22 cellular contexts compared by ENCODE assay signal in genomic region chr10:73806176-73806950, GRCh38. TPM values are rescaled to one million over a fixed set of nuclear protein-coding genes. Genes with fewer than 3 reads are reported as not detected.
DNase-seq lines count a peak whose midpoint lies in the region; ATAC-seq, FAIRE-seq and TF ChIP-seq lines count a peak whose summit lies in the region.
"Had no signal": no experiment of that assay in that cellular context is flagged by ENCODE, and none has a peak within 500 bp of the region (broad histone marks: within the 10 kb centered on the region; RNA-seq: fewer than 3 reads in every experiment).

No MANE protein-coding gene starts in this region.

- over 99% methylated on average over 14 of the region's 14 CpGs for WGBS in GM12878 (ENCODE audit: insufficient coverage, insufficient replicate concordance, low lambda C conversion rate, missing lambda C conversion rate)
- WGBS in lower leg skin, 2 donors = 89 to 91% methylated on average over 14 of the region's 14 CpGs

- TF ChIP-seq CTCF in CD4-positive, alpha-beta T cell (IDR thresholded peaks at IDR 0.05) = no peak
- no peak for TF ChIP-seq CTCF in GM12878 (IDR thresholded peaks at IDR 0.05 in 2 of 3, conservative IDR thresholded peaks at IDR 0.05 in 1 of 3; ENCODE audit: control insufficient read depth in 2 of 3, extremely low read depth in 1 of 3, insufficient read depth in 1 of 3, low read depth in 3 of 3, low read length in 3 of 3)
- TF ChIP-seq CTCF in lower leg skin (IDR thresholded peaks at IDR 0.05) = no peak

- CTCF ChIA-PET in CD4-positive, alpha-beta T cell (lab: Charles Lee) = no interaction called here
- CTCF ChIA-PET in GM12878 (lab: Yijun Ruan, JAX) = interaction anchor here (0.8 to 4.0 kb wide), 3 partner anchors 19 to 33 kb away, joined by 3 to 19 read pairs (median 3); a partner anchor contains a TSS

- H3K4me3 Mint-ChIP-seq in activated T-cell treated with anti-CD3 and anti-CD28 coated beads, Interleukin-2, amount 50 U/mL, for 24 hours = peak overlapping the region; percentile 39
- peak overlapping the region; percentile 5 for H3K4me3 Mint-ChIP-seq in CD4-positive, alpha-beta T cell
- H3K4me3 Mint-ChIP-seq: neural progenitor cell had no signal

- SMC1A ChIA-PET in GM12878 (lab: Charles Lee; ENCODE audit: uncharacterized antibody, unreplicated experiment) = interaction anchor here (0.7 to 3.4 kb wide), 6 partner anchors 19 to 73 kb away, joined by 3 to 14 read pairs (median 4); partner anchors contain the start of gene CHCHD1

- TF ChIP-seq EP300 in GM12878 (IDR thresholded peaks at IDR 0.05; ENCODE audit: borderline replicate concordance in 1 of 2, control insufficient read depth in 1 of 2, low read depth in 2 of 2, low read length in 2 of 2) = no peak

- H3K36me3 Mint-ChIP-seq in activated T-cell treated with anti-CD3 and anti-CD28 coated beads, Interleukin-2, amount 50 U/mL, for 24 hours (ENCODE audit: low read depth) = peaks cover 93% of the 10 kb centered on the region
- peaks cover 86% of the 10 kb centered on the region for H3K36me3 Mint-ChIP-seq in CD4-positive, alpha-beta T cell (ENCODE audit: low read depth)

- TF ChIP-seq POLR2A in GM12878 (IDR thresholded peaks at IDR 0.05; ENCODE audit: low read depth, low read length) = no peak; the same call in 1 of the 2 replicates
- no peak for TF ChIP-seq POLR2A in lower leg skin (IDR thresholded peaks at IDR 0.05)

- no peaks in the 10 kb centered on the region for H3K9me3 Mint-ChIP-seq in activated T-cell treated with anti-CD3 and anti-CD28 coated beads, Interleukin-2, amount 50 U/mL, for 24 hours
- no peaks in the 10 kb centered on the region for H3K9me3 Mint-ChIP-seq in CD4-positive, alpha-beta T cell
- H3K9me3 Mint-ChIP-seq: brain, neural progenitor cell had no signal

- no peak for DNase-seq in activated T-cell treated with anti-CD3 and anti-CD28 coated beads, Interleukin-2, amount 50 U/mL, for 24 hours
- no peak for DNase-seq in activated T-cell treated with anti-CD3 and anti-CD28 coated beads for 4 hours
- no peak for DNase-seq in CD4-positive, alpha-beta T cell
- DNase-seq in GM12878 (ENCODE audit: low read depth, low spot score) = no peak
- DNase-seq in posterior vena cava (ENCODE audit: low spot score) = peak; percentile 67
- DNase-seq in NCI-H2196 (lab: John Stamatoyannopoulos, UW; ENCODE audit: unreplicated experiment) = no peak
- DNase-seq in cerebellum (ENCODE audit: low spot score) = no peak
- DNase-seq in lower leg skin (ENCODE audit: low spot score in 2 of 2) = no peak
- DNase-seq: activated CD4-positive, CD25-positive, alpha-beta regulatory T cell treated with anti-CD3 and anti-CD28 coated beads, Interleukin-2, amount 50 U/mL, for 72 hours; activated CD8-positive, alpha-beta memory T cell treated with anti-CD3 and anti-CD28 coated beads, Interleukin-2, amount 50 U/mL, for 4 hours; kidney glomerular epithelial cell; NCI-H1417; NCI-H524; small intestine; stomach had no signal

- in situ Hi-C loops in GM12878 (cut with MboI) = no loop called here

- peaks cover 55% of the 10 kb centered on the region for H3K4me1 Mint-ChIP-seq in activated T-cell treated with anti-CD3 and anti-CD28 coated beads, Interleukin-2, amount 50 U/mL, for 24 hours (ENCODE audit: low read depth)
- H3K4me1 Mint-ChIP-seq in CD4-positive, alpha-beta T cell (ENCODE audit: low read depth) = peaks cover 53% of the 10 kb centered on the region

- ATAC-seq in CD4-positive, alpha-beta T cell (ENCODE audit: poor library complexity) = no peak
- ATAC-seq in GM12878 = no peak

- H3K27ac ChIP-seq in CD4-positive, alpha-beta T cell (ENCODE audit: low read depth, low read length) = no peak overlapping the region
- no peak overlapping the region for H3K27ac ChIP-seq in GM12878 (ENCODE audit: control insufficient read depth, insufficient read depth)
- H3K27ac ChIP-seq: BLaER1, coronary artery, neural progenitor cell, RWPE1, stomach had no signal

- no TSS peak for BruUV-seq in GM12878 (replicated peaks; lab: Mats Ljungman, UMichigan)

- RAD21 ChIA-PET in GM12878 (lab: Charles Lee; ENCODE audit: unreplicated experiment) = interaction anchor here (1.0 kb wide), 1 partner anchor 73 kb away, joined by 3 read pairs; no protein-coding TSS in a partner anchor

- no peaks in the 10 kb centered on the region for H3K9me3 ChIP-seq in CD4-positive, alpha-beta T cell (ENCODE audit: control insufficient read depth, low read length)
- H3K9me3 ChIP-seq in GM12878 (replicated peaks; ENCODE audit: control insufficient read depth, insufficient read depth, low read length) = no peaks in the 10 kb centered on the region
- H3K9me3 ChIP-seq: BLaER1, stomach had no signal

- H3K4me3 ChIP-seq in GM12878 (no peak overlapping the region), lower leg skin (ENCODE audit: low read depth, poor library complexity, severe bottlenecking) (no peak overlapping the region)
- H3K4me3 ChIP-seq: BLaER1, coronary artery, neural progenitor cell had no signal

- H3K4me2 ChIP-seq in GM12878 (ENCODE audit: control insufficient read depth, insufficient read depth) = peak overlapping the region; percentile 15; the same call in 1 of the 2 replicates
- H3K4me2 ChIP-seq: BLaER1, neural progenitor cell had no signal

- POLR2A ChIA-PET in CD4-positive, alpha-beta T cell (lab: Charles Lee) = interaction anchor here (8.2 kb wide), 1 partner anchor 22 kb away, joined by 88 read pairs; the partner anchor contains the start of genes CHCHD1 and ZSWIM8
- POLR2A ChIA-PET in GM12878 (lab: Charles Lee) = interaction anchor here (0.9 kb wide), 1 partner anchor 251 kb away, joined by 3 read pairs; no protein-coding TSS in a partner anchor

- H3K9ac ChIP-seq in GM12878 (ENCODE audit: control insufficient read depth, insufficient read depth, low read length) = no peak overlapping the region
- H3K9ac ChIP-seq: BLaER1, neural progenitor cell had no signal

- no peaks in the 10 kb centered on the region for H3K27me3 Mint-ChIP-seq in activated T-cell treated with anti-CD3 and anti-CD28 coated beads, Interleukin-2, amount 50 U/mL, for 24 hours
- no peaks in the 10 kb centered on the region for H3K27me3 Mint-ChIP-seq in CD4-positive, alpha-beta T cell

- H4K20me1 ChIP-seq in GM12878 (ENCODE audit: control insufficient read depth, insufficient read depth) = no peaks in the 10 kb centered on the region

- no peak for FAIRE-seq in GM12878 (lab: Jason Lieb, UNC)
- FAIRE-seq: endometrium, G401.6, small intestine had no signal

- peaks cover 20 to 27% of the 10 kb centered on the region in 2 experiments; a peak in 3 of 4 replicates for H3K36me3 ChIP-seq in GM12878 (ENCODE audit: control insufficient read depth in 2 of 2, insufficient read depth in 2 of 2, low read length in 1 of 2)
- H3K36me3 ChIP-seq: neural progenitor cell had no signal

- no peaks in the 10 kb centered on the region for H3K27me3 ChIP-seq in CD4-positive, alpha-beta T cell (ENCODE audit: control insufficient read depth, insufficient read depth, low read length)
- no peaks in the 10 kb centered on the region for H3K27me3 ChIP-seq in GM12878 (replicated peaks in 1 of 2; ENCODE audit: control insufficient read depth in 2 of 2, insufficient read depth in 2 of 2, low read length in 1 of 2)
- H3K27me3 ChIP-seq: BLaER1, neural progenitor cell, stomach had no signal

- H2AFZ ChIP-seq in GM12878 (ENCODE audit: control insufficient read depth, low read depth, low read length) = no peak overlapping the region
- H2AFZ ChIP-seq: neural progenitor cell had no signal

- intact Hi-C loops in CD4-positive, alpha-beta T cell (cut with DNase I, micrococcal nuclease) = no loop called here
- intact Hi-C loops in GM12878 (cut with micrococcal nuclease; ENCODE audit: unreplicated experiment) = no loop called here
- intact Hi-C loops in posterior vena cava (cut with DNase I) = no loop called here
- intact Hi-C loops in lower leg skin (cut with DNase I; ENCODE audit: low total_unique reads) = no loop called here

- H3K4me1 ChIP-seq in GM12878 (ENCODE audit: control insufficient read depth, insufficient read depth, low read length) = peaks cover 32% of the 10 kb centered on the region

- peak overlapping the region; percentile 95 for H3K27ac Mint-ChIP-seq in activated T-cell treated with anti-CD3 and anti-CD28 coated beads, Interleukin-2, amount 50 U/mL, for 24 hours
- H3K27ac Mint-ChIP-seq in CD4-positive, alpha-beta T cell = peak overlapping the region; percentile 18
- H3K27ac Mint-ChIP-seq: neural progenitor cell had no signal

- TF ChIP-seq RAD21 in GM12878 (IDR thresholded peaks at IDR 0.05; ENCODE audit: insufficient read depth, low read depth, low read length) = no peak

- H3K79me2 ChIP-seq in GM12878 (ENCODE audit: control insufficient read depth, insufficient read depth, low read length) = peaks cover 31% of the 10 kb centered on the region

RNA-seq across cellular contexts. Expression of gene NDST2, which starts 5.0 kb away (rescaled TPM):
- 100 to 1,000 TPM; 121 to 135 TPM for total RNA-seq in CD4-positive, alpha-beta T cell
- 57.1 and 85.9 TPM in 2 replicates for total RNA-seq in GM12878 (2013; cell fraction: nucleolus; rRNA removed)
- total RNA-seq in GM12878 (2014; rRNA removed) = 18.0 and 18.8 TPM in 2 replicates
- 8.9 and 10.1 TPM in 2 replicates for total RNA-seq in GM12878 (2014; rRNA removed; fragmentation: Illumina TruSeq; extraction: Trizol)
- 34.3 and 35.2 TPM in 2 replicates for total RNA-seq in GM12878 (2021)
- polyA plus RNA-seq in GM12878 (2011; ENCODE audit: low read depth) = 19.1 TPM
- 23.8 and 31.1 TPM in 2 replicates for polyA plus RNA-seq in GM12878 (2011; rRNA removed)
- 24.8 and 31.5 TPM in 2 replicates for polyA plus RNA-seq in GM12878 (2011; cell fraction: cytosol; rRNA removed)
- polyA plus RNA-seq in GM12878 (2011; cell fraction: nucleus; rRNA removed) = 81.5 and 88.2 TPM in 2 replicates
- polyA plus RNA-seq in GM12878 (2012) = 19.5 and 19.8 TPM in 2 replicates
- 16.6 and 22.6 TPM in 2 replicates for polyA plus RNA-seq in GM12878 (2014; fragmentation: Illumina TruSeq; extraction: Trizol)
- 1 to 10 TPM; 2.2 to 3.0 TPM for polyA plus RNA-seq in GM12878 (2014; fragmentation: Nextera tagmentation; extraction: Ambion mirVana)
- polyA plus RNA-seq in GM12878 (2014; rRNA removed) = 31.3 and 34.7 TPM in 2 replicates
- 10 to 100 TPM; 22.7 to 24.0 TPM for polyA plus RNA-seq in GM12878 (2016; fragmentation: Nextera tagmentation; extraction: Ambion mirVana)
- polyA minus RNA-seq in GM12878 (2011; rRNA and poly(A)+ RNA removed) = 26.0 and 29.3 TPM in 2 replicates
- polyA minus RNA-seq in GM12878 (2011; cell fraction: cytosol; rRNA and poly(A)+ RNA removed) = 11.8 and 16.4 TPM in 2 replicates
- 36.6 and 66.7 TPM in 2 replicates for polyA minus RNA-seq in GM12878 (2011; cell fraction: nucleus; rRNA and poly(A)+ RNA removed)
- total RNA-seq in posterior vena cava = 10 to 100 TPM; 23.4 to 24.4 TPM
- 19.1 TPM for total RNA-seq in cerebellum
- total RNA-seq in lower leg skin = 10 to 100 TPM; 16.7 to 41.5 (median 37.4) TPM

RNA-seq across cellular contexts. Expression of gene ZSWIM8, which starts 21.0 kb away (rescaled TPM):
- total RNA-seq in CD4-positive, alpha-beta T cell = 10 to 100 TPM; 66.4 to 70.7 TPM
- 75.9 and 86.5 TPM in 2 replicates for total RNA-seq in GM12878 (2013; cell fraction: nucleolus; rRNA removed)
- 23.9 and 30.8 TPM in 2 replicates for total RNA-seq in GM12878 (2014; rRNA removed)
- 16.4 and 18.7 TPM in 2 replicates for total RNA-seq in GM12878 (2014; rRNA removed; fragmentation: Illumina TruSeq; extraction: Trizol)
- total RNA-seq in GM12878 (2021) = 45.4 and 47.9 TPM in 2 replicates
- polyA plus RNA-seq in GM12878 (2011; ENCODE audit: low read depth) = 79.3 TPM
- polyA plus RNA-seq in GM12878 (2011; rRNA removed) = 17.5 and 44.6 TPM in 2 replicates
- 39.4 and 62.6 TPM in 2 replicates for polyA plus RNA-seq in GM12878 (2011; cell fraction: cytosol; rRNA removed)
- polyA plus RNA-seq in GM12878 (2011; cell fraction: nucleus; rRNA removed) = 436 and 485 TPM in 2 replicates
- polyA plus RNA-seq in GM12878 (2012) = 58.6 and 83.1 TPM in 2 replicates
- polyA plus RNA-seq in GM12878 (2014; fragmentation: Illumina TruSeq; extraction: Trizol) = 15.3 and 31.5 TPM in 2 replicates
- polyA plus RNA-seq in GM12878 (2014; fragmentation: Nextera tagmentation; extraction: Ambion mirVana) = 1 to 10 TPM; 7.8 to 8.5 TPM
- 47.1 and 48.8 TPM in 2 replicates for polyA plus RNA-seq in GM12878 (2014; rRNA removed)
- polyA plus RNA-seq in GM12878 (2016; fragmentation: Nextera tagmentation; extraction: Ambion mirVana) = 10 to 100 TPM; 14.0 to 15.1 TPM
- 36.3 and 63.7 TPM in 2 replicates for polyA minus RNA-seq in GM12878 (2011; rRNA and poly(A)+ RNA removed)
- 23.0 and 27.1 TPM in 2 replicates for polyA minus RNA-seq in GM12878 (2011; cell fraction: cytosol; rRNA and poly(A)+ RNA removed)
- 43.3 and 67.1 TPM in 2 replicates for polyA minus RNA-seq in GM12878 (2011; cell fraction: nucleus; rRNA and poly(A)+ RNA removed)
- 10 to 100 TPM; 73.4 to 92.0 TPM for total RNA-seq in posterior vena cava
- total RNA-seq in cerebellum = 43.0 TPM
- 100 to 1,000 TPM in 3 of 4 donors, 10 to 100 TPM in 1; 99.0 to 262 (median 108) TPM for total RNA-seq in lower leg skin

RNA-seq across cellular contexts. Expression of gene CHCHD1, which starts 24.5 kb away (rescaled TPM):
- total RNA-seq in CD4-positive, alpha-beta T cell = 1 to 10 TPM; 6.3 to 6.8 TPM
- 14.8 and 16.7 TPM in 2 replicates for total RNA-seq in GM12878 (2013; cell fraction: nucleolus; rRNA removed)
- total RNA-seq in GM12878 (2014; rRNA removed) = 74.3 and 77.4 TPM in 2 replicates
- total RNA-seq in GM12878 (2014; rRNA removed; fragmentation: Illumina TruSeq; extraction: Trizol) = 42.8 and 47.5 TPM in 2 replicates
- total RNA-seq in GM12878 (2021) = 35.0 and 36.9 TPM in 2 replicates
- 34.4 TPM for polyA plus RNA-seq in GM12878 (2011; ENCODE audit: low read depth)
- polyA plus RNA-seq in GM12878 (2011; rRNA removed) = 56.7 and 69.0 TPM in 2 replicates
- 33.0 and 46.8 TPM in 2 replicates for polyA plus RNA-seq in GM12878 (2011; cell fraction: cytosol; rRNA removed)
- 22.6 and 27.4 TPM in 2 replicates for polyA plus RNA-seq in GM12878 (2011; cell fraction: nucleus; rRNA removed)
- polyA plus RNA-seq in GM12878 (2012) = 51.6 and 59.8 TPM in 2 replicates
- 25.3 and 42.4 TPM in 2 replicates for polyA plus RNA-seq in GM12878 (2014; fragmentation: Illumina TruSeq; extraction: Trizol)
- polyA plus RNA-seq in GM12878 (2014; fragmentation: Nextera tagmentation; extraction: Ambion mirVana) = 10 to 100 TPM; 69.5 to 81.4 TPM
- polyA plus RNA-seq in GM12878 (2014; rRNA removed) = 70.4 and 79.4 TPM in 2 replicates
- 100 to 1,000 TPM; 127 to 132 TPM for polyA plus RNA-seq in GM12878 (2016; fragmentation: Nextera tagmentation; extraction: Ambion mirVana)
- 8.9 and 9.4 TPM in 2 replicates for polyA minus RNA-seq in GM12878 (2011; rRNA and poly(A)+ RNA removed)
- polyA minus RNA-seq in GM12878 (2011; cell fraction: cytosol; rRNA and poly(A)+ RNA removed) = 6.3 and 7.2 TPM in 2 replicates
- 6.5 and 8.9 TPM in 2 replicates for polyA minus RNA-seq in GM12878 (2011; cell fraction: nucleus; rRNA and poly(A)+ RNA removed)
- 10 to 100 TPM; 15.1 to 18.8 TPM for total RNA-seq in posterior vena cava
- total RNA-seq in cerebellum = 14.2 TPM
- 10 to 100 TPM; 27.6 to 36.5 (median 34.2) TPM for total RNA-seq in lower leg skin
